ENCODE assay signal across 1 cellular context in genomic region chr9:34624475-34624984, GRCh38.
TF ChIP-seq lines count a peak whose summit lies in the region.

No MANE protein-coding gene starts in this region.

TF ChIP-seq in H1, 55 proteins besides CTCF, POLR2A, EP300 and RAD21:
- TF ChIP-seq, protein P1, sequence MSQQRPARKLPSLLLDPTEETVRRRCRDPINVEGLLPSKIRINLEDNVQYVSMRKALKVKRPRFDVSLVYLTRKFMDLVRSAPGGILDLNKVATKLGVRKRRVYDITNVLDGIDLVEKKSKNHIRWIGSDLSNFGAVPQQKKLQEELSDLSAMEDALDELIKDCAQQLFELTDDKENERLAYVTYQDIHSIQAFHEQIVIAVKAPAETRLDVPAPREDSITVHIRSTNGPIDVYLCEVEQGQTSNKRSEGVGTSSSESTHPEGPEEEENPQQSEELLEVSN (IDR thresholded peaks at IDR 0.05) = peak; percentile 29; the same call in 1 of the 2 replicates
- no peak for TF ChIP-seq POLR2AphosphoS5 (IDR thresholded peaks at IDR 0.05; ENCODE audit: low read depth, low read length)
- TF ChIP-seq SUZ12 (IDR thresholded peaks at IDR 0.05; ENCODE audit: low read length) = peak; percentile 67; the same call in 1 of the 2 replicates
- TF ChIP-seq CTBP2 (IDR thresholded peaks at IDR 0.05; ENCODE audit: borderline replicate concordance, insufficient read depth, insufficient read length, low read length) = no peak
- peak; percentile 59 for TF ChIP-seq EZH2 (IDR thresholded peaks at IDR 0.05; ENCODE audit: low read depth, low read length, severe bottlenecking)
- TF ChIP-seq SIX5 (IDR thresholded peaks at IDR 0.05; ENCODE audit: low read depth, low read length) = no peak
- TF ChIP-seq YY1 (IDR thresholded peaks at IDR 0.05; ENCODE audit: low read depth, low read length) = no peak
- TF ChIP-seq EGR1 (IDR thresholded peaks at IDR 0.05; ENCODE audit: borderline replicate concordance, low read depth, low read length) = peak; percentile 38; the same call in 1 of the 2 replicates
- no peak for TF ChIP-seq GABPA (IDR thresholded peaks at IDR 0.05; ENCODE audit: borderline replicate concordance, insufficient read depth, low read length)
- TF ChIP-seq KDM1A (IDR thresholded peaks at IDR 0.05; ENCODE audit: borderline replicate concordance, low read length) = no peak
- no peak for TF ChIP-seq TCF12 (IDR thresholded peaks at IDR 0.05; ENCODE audit: low read depth, low read length)
- no peak for TF ChIP-seq CHD7 (IDR thresholded peaks at IDR 0.05; ENCODE audit: insufficient replicate concordance, low read length)
- TF ChIP-seq CBX5 (IDR thresholded peaks at IDR 0.05; ENCODE audit: low read depth, low read length) = no peak
- no peak for TF ChIP-seq RBBP5 (IDR thresholded peaks at IDR 0.05; ENCODE audit: borderline replicate concordance, low read depth, low read length)
- TF ChIP-seq SP4 (IDR thresholded peaks at IDR 0.05; ENCODE audit: low read length) = no peak
- TF ChIP-seq RFX5 (IDR thresholded peaks at IDR 0.05; ENCODE audit: borderline replicate concordance, low read depth, low read length) = no peak
- TF ChIP-seq, protein P2, sequence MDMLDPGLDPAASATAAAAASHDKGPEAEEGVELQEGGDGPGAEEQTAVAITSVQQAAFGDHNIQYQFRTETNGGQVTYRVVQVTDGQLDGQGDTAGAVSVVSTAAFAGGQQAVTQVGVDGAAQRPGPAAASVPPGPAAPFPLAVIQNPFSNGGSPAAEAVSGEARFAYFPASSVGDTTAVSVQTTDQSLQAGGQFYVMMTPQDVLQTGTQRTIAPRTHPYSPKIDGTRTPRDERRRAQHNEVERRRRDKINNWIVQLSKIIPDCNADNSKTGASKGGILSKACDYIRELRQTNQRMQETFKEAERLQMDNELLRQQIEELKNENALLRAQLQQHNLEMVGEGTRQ (IDR thresholded peaks at IDR 0.05; ENCODE audit: low read length) = no peak
